Comparison of ENCODE assay signal across 1 cellular context in genomic region chr3:8653800-8654408, GRCh38.
A peak's percentile ranks its signal among the peaks of the same experiment; 100 is the strongest.
TF ChIP-seq lines count a peak whose summit lies in the region.

No MANE protein-coding gene starts in this region.

TF ChIP-seq in HepG2, 621 proteins besides CTCF, POLR2A, EP300 and RAD21 (continued from another document and continues in another):
- TF ChIP-seq STAT6 (CRISPR knock-in tag; IDR thresholded peaks at IDR 0.05; ENCODE audit: borderline replicate concordance) (no peak), IRX3 (CRISPR knock-in tag; IDR thresholded peaks at IDR 0.05; ENCODE audit: borderline replicate concordance, low read depth) (no peak), RCOR2 (CRISPR knock-in tag; IDR thresholded peaks at IDR 0.05) (peak; percentile 46), USF2 (IDR thresholded peaks at IDR 0.05; ENCODE audit: low read depth, low read length) (no peak), USF2 (CRISPR knock-in tag; IDR thresholded peaks at IDR 0.05; ENCODE audit: borderline replicate concordance) (no peak), ZNF567 (CRISPR knock-in tag; IDR thresholded peaks at IDR 0.05; ENCODE audit: borderline replicate concordance) (no peak), ARID5B (CRISPR knock-in tag; IDR thresholded peaks at IDR 0.05) (peak; percentile 66), ZBTB4 (CRISPR knock-in tag; IDR thresholded peaks at IDR 0.05; ENCODE audit: borderline replicate concordance) (no peak), MED1 (CRISPR knock-in tag; IDR thresholded peaks at IDR 0.05) (peak; percentile 52; the same call in 1 of the 2 replicates), TEAD3 (CRISPR knock-in tag; optimal IDR thresholded peaks at IDR 0.05; ENCODE audit: borderline replicate concordance) (peak; percentile 82), ZSCAN20 (CRISPR knock-in tag; IDR thresholded peaks at IDR 0.05; ENCODE audit: borderline replicate concordance) (no peak), NFE2L2 (IDR thresholded peaks at IDR 0.05; ENCODE audit: low read length) (no peak), ELF4 (CRISPR knock-in tag; IDR thresholded peaks at IDR 0.05; ENCODE audit: borderline replicate concordance) (no peak), MIXL1 (CRISPR knock-in tag; IDR thresholded peaks at IDR 0.05) (0 out of 2 replicates have a peak, but pooled peaks have one; percentile 43), HDAC2 (CRISPR knock-in tag; IDR thresholded peaks at IDR 0.05) (0 out of 2 replicates have a peak, but pooled peaks have one; percentile 35), TCF12 (IDR thresholded peaks at IDR 0.05) (no peak), TCF12 (CRISPR knock-in tag; IDR thresholded peaks at IDR 0.05) (no peak), ZNF543 (CRISPR knock-in tag; IDR thresholded peaks at IDR 0.05) (no peak), IKZF5 (CRISPR knock-in tag; IDR thresholded peaks at IDR 0.05) (peak; percentile 68; the same call in 1 of the 2 replicates), DMTF1 (CRISPR knock-in tag; IDR thresholded peaks at IDR 0.05) (no peak), SP140L (CRISPR knock-in tag; IDR thresholded peaks at IDR 0.05; ENCODE audit: borderline replicate concordance) (no peak), ZFP37 (CRISPR knock-in tag; IDR thresholded peaks at IDR 0.05; ENCODE audit: borderline replicate concordance) (no peak), ONECUT2 (CRISPR knock-in tag; IDR thresholded peaks at IDR 0.05) (no peak), FOSL2 (CRISPR knock-in tag; IDR thresholded peaks at IDR 0.05) (peak; percentile 84), HNRNPUL1 (IDR thresholded peaks at IDR 0.05; ENCODE audit: low read depth, low read length) (no peak), ZFX (CRISPR knock-in tag; IDR thresholded peaks at IDR 0.05; ENCODE audit: low read depth) (no peak), AHDC1 (CRISPR knock-in tag; IDR thresholded peaks at IDR 0.05; ENCODE audit: borderline replicate concordance) (peak; percentile 28; the same call in 1 of the 2 replicates)
